In genomic region chr2:96274355-96275056, GRCh38 we compare ENCODE assay signal across 1 cellular context.
A peak's percentile ranks its signal among the peaks of the same experiment; 100 is the strongest.
TF ChIP-seq lines count a peak whose summit lies in the region.

No MANE protein-coding gene starts in this region.

TF ChIP-seq in HepG2, 621 proteins besides CTCF, POLR2A, EP300 and RAD21:
- TF ChIP-seq RBM22 (optimal IDR thresholded peaks at IDR 0.05; ENCODE audit: low read length) (peak; percentile 74), SCMH1 (CRISPR knock-in tag; IDR thresholded peaks at IDR 0.05; ENCODE audit: borderline replicate concordance) (no peak), POLR2G (IDR thresholded peaks at IDR 0.05; ENCODE audit: low read depth, low read length) (peak; percentile 41), KDM2A (CRISPR knock-in tag; IDR thresholded peaks at IDR 0.05; ENCODE audit: borderline replicate concordance, low read depth) (0 out of 2 replicates have a peak, but pooled peaks have one; percentile 21), ZNF280B (CRISPR knock-in tag; IDR thresholded peaks at IDR 0.05; ENCODE audit: borderline replicate concordance) (no peak), TFDP1 (CRISPR knock-in tag; IDR thresholded peaks at IDR 0.05; ENCODE audit: borderline replicate concordance) (no peak), TARDBP (CRISPR knock-in tag; IDR thresholded peaks at IDR 0.05) (no peak), HES4 (CRISPR knock-in tag; IDR thresholded peaks at IDR 0.05; ENCODE audit: borderline replicate concordance) (no peak), ZNF598 (CRISPR knock-in tag; IDR thresholded peaks at IDR 0.05; ENCODE audit: borderline replicate concordance) (no peak), SSRP1 (CRISPR knock-in tag; IDR thresholded peaks at IDR 0.05) (0 out of 2 replicates have a peak, but pooled peaks have one; percentile 32), MIXL1 (CRISPR knock-in tag; IDR thresholded peaks at IDR 0.05) (no peak), RARA (CRISPR knock-in tag; IDR thresholded peaks at IDR 0.05) (no peak), HNF4G (IDR thresholded peaks at IDR 0.05; ENCODE audit: borderline replicate concordance, low read depth, low read length) (no peak), HNF4G (CRISPR knock-in tag; IDR thresholded peaks at IDR 0.05; ENCODE audit: borderline replicate concordance, low read depth) (no peak), SUZ12 (IDR thresholded peaks at IDR 0.05; ENCODE audit: low read depth, low read length) (no peak), ZNF691 (CRISPR knock-in tag; IDR thresholded peaks at IDR 0.05; ENCODE audit: borderline replicate concordance, low read depth) (no peak), SPEN (CRISPR knock-in tag; IDR thresholded peaks at IDR 0.05; ENCODE audit: low read depth) (no peak)
- TF ChIP-seq, protein P1, sequence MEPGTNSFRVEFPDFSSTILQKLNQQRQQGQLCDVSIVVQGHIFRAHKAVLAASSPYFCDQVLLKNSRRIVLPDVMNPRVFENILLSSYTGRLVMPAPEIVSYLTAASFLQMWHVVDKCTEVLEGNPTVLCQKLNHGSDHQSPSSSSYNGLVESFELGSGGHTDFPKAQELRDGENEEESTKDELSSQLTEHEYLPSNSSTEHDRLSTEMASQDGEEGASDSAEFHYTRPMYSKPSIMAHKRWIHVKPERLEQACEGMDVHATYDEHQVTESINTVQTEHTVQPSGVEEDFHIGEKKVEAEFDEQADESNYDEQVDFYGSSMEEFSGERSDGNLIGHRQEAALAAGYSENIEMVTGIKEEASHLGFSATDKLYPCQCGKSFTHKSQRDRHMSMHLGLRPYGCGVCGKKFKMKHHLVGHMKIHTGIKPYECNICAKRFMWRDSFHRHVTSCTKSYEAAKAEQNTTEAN (CRISPR knock-in tag; conservative IDR thresholded peaks at IDR 0.05) = no peak
- TF ChIP-seq, protein P2, sequence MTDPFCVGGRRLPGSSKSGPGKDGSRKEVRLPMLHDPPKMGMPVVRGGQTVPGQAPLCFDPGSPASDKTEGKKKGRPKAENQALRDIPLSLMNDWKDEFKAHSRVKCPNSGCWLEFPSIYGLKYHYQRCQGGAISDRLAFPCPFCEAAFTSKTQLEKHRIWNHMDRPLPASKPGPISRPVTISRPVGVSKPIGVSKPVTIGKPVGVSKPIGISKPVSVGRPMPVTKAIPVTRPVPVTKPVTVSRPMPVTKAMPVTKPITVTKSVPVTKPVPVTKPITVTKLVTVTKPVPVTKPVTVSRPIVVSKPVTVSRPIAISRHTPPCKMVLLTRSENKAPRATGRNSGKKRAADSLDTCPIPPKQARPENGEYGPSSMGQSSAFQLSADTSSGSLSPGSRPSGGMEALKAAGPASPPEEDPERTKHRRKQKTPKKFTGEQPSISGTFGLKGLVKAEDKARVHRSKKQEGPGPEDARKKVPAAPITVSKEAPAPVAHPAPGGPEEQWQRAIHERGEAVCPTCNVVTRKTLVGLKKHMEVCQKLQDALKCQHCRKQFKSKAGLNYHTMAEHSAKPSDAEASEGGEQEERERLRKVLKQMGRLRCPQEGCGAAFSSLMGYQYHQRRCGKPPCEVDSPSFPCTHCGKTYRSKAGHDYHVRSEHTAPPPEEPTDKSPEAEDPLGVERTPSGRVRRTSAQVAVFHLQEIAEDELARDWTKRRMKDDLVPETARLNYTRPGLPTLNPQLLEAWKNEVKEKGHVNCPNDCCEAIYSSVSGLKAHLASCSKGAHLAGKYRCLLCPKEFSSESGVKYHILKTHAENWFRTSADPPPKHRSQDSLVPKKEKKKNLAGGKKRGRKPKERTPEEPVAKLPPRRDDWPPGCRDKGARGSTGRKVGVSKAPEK (CRISPR knock-in tag; IDR thresholded peaks at IDR 0.05; ENCODE audit: borderline replicate concordance) = no peak
